ENCODE assay signal across 17 cellular contexts in genomic region chr10:28801869-28802268, GRCh38.
DNase-seq lines count a peak whose midpoint lies in the region; ATAC-seq, FAIRE-seq and TF ChIP-seq lines count a peak whose summit lies in the region.
"Had no signal": no experiment of that assay in that cellular context is flagged by ENCODE, and none has a peak within 500 bp of the region (broad histone marks: within the 10 kb centered on the region; RNA-seq: fewer than 3 reads in every experiment).

No MANE protein-coding gene starts in this region.

- no peaks in the 10 kb centered on the region for H3K79me2 ChIP-seq in HepG2 (ENCODE audit: insufficient read depth, low read length)

- no peaks in the 10 kb centered on the region for H4K20me1 ChIP-seq in HepG2 (ENCODE audit: insufficient read depth, low read length)

- in situ Hi-C loops in HepG2 (cut with HindIII; ENCODE audit: extremely low pct_ligation_motif_present, low pct_unique_long_range_greater_than_20kb), result no loop called here

- no peak for FAIRE-seq in HepG2 (lab: Jason Lieb, UNC)
- FAIRE-seq: A549, D721Med had no signal

- H3K36me3 ChIP-seq in liver (ENCODE audit: control insufficient read depth in 4 of 4, insufficient read depth in 3 of 4, low read depth in 1 of 4, low read length in 3 of 4) (no peaks in the 10 kb centered on the region), HepG2 (replicated peaks in 1 of 2; ENCODE audit: control insufficient read depth in 1 of 2, insufficient read depth in 2 of 2, low read length in 2 of 2) (no peaks in the 10 kb centered on the region), left lung (no peaks in the 10 kb centered on the region), mucosa of descending colon (ENCODE audit: low read depth) (no peaks in the 10 kb centered on the region)
- H3K36me3 ChIP-seq: HAP-1 had no signal

- 28% methylated on average over 1 of the region's 1 CpG for WGBS in liver
- 7% methylated on average over 1 of the region's 1 CpG for WGBS in HepG2 (ENCODE audit: low lambda C conversion rate)

- H3K9me3 ChIP-seq in liver (ENCODE audit: control insufficient read depth in 4 of 4, low read length in 3 of 4) (no peaks in the 10 kb centered on the region), HepG2 (ENCODE audit: low read length) (no peaks in the 10 kb centered on the region), left lung (no peaks in the 10 kb centered on the region), mucosa of descending colon (no peaks in the 10 kb centered on the region)
- H3K9me3 ChIP-seq: A549, Caco-2, HAP-1 had no signal

- no peak for TF ChIP-seq EP300 in HepG2 (IDR thresholded peaks at IDR 0.05; ENCODE audit: low read depth in 2 of 2, low read length in 2 of 2)
- TF ChIP-seq EP300 in HepG2 (CRISPR knock-in tag; IDR thresholded peaks at IDR 0.05; ENCODE audit: borderline replicate concordance), result no peak

- TF ChIP-seq POLR2A in HepG2 (IDR thresholded peaks at IDR 0.05; ENCODE audit: insufficient read depth in 1 of 2, low read depth in 2 of 2, low read length in 2 of 2), result no peak

- H3K4me2 ChIP-seq in HepG2 (ENCODE audit: low read depth, low read length), result no peak overlapping the region
- H3K4me2 ChIP-seq: A549 had no signal

- intact Hi-C loops in HepG2 (cut with micrococcal nuclease; ENCODE audit: unreplicated experiment), result no loop called here
- intact Hi-C loops in left lung (cut with DNase I), result no loop called here
- intact Hi-C loops in mucosa of descending colon (cut with DNase I, micrococcal nuclease), result no loop called here

- TF ChIP-seq CTCF in liver (IDR thresholded peaks at IDR 0.05; ENCODE audit: low read depth, low read length, missing input control) (no peak), HepG2 (CRISPR knock-in tag; IDR thresholded peaks at IDR 0.05) (no peak), left lung (IDR thresholded peaks at IDR 0.05) (no peak), mucosa of descending colon (IDR thresholded peaks at IDR 0.05) (no peak)

- DNase-seq in HepG2 (ENCODE audit: low spot score) (no peak), left lung (no peak), mucosa of descending colon (no peak), DMS153 (lab: John Stamatoyannopoulos, UW) (no peak), NCI-H1092 treated with DMSO at 0.1 percent for 48 hours (lab: John Stamatoyannopoulos, UW) (no peak)
- DNase-seq: AML-193; Caco-2; CD4-positive, alpha-beta T cell; DMS79; GF-D8 had no signal

- H3K4me1 ChIP-seq in liver (ENCODE audit: control insufficient read depth in 4 of 4, insufficient read depth in 4 of 4, low read length in 3 of 4) (peaks cover 0 to 31% (median 23%) of the 10 kb centered on the region in 4 donors), HepG2 (ENCODE audit: insufficient read depth, low read length) (peaks cover 41% of the 10 kb centered on the region), left lung (no peaks in the 10 kb centered on the region), mucosa of descending colon (ENCODE audit: low read depth) (peaks cover 5% of the 10 kb centered on the region)

- H3K27ac ChIP-seq in liver (ENCODE audit: low read depth in 1 of 2, low read length in 2 of 2) (no peak overlapping the region), HepG2 (ENCODE audit: extremely low read length, insufficient read depth, low read length) (no peak overlapping the region), left lung (no peak overlapping the region)
- H3K27ac ChIP-seq: 22Rv1, A549, C4-2B had no signal

- CTCF ChIA-PET in HepG2 (lab: Yijun Ruan, JAX; ENCODE audit: low intra/inter-chr PET ratio, low total read pairs), result no interaction called here

- BruUV-seq in HepG2 (replicated peaks; lab: Mats Ljungman, UMichigan), result no TSS peak

- POLR2A ChIA-PET in HepG2 (lab: Yijun Ruan, JAX), result no interaction called here

- no peaks in the 10 kb centered on the region for H3K27me3 ChIP-seq in liver (ENCODE audit: control insufficient read depth in 4 of 4, insufficient read depth in 4 of 4, low read length in 3 of 4)
- no peaks in the 10 kb centered on the region for H3K27me3 ChIP-seq in HepG2 (ENCODE audit: control insufficient read depth in 1 of 2, insufficient read depth in 2 of 2, low read length in 2 of 2)
- no peaks in the 10 kb centered on the region for H3K27me3 ChIP-seq in left lung

- no peak overlapping the region for H2AFZ ChIP-seq in HepG2 (ENCODE audit: low read length)

- ATAC-seq in HepG2 (no peak), left lung (peak; percentile 51), mucosa of descending colon (peak; percentile 35), GM18873 (IDR thresholded peaks at IDR 0.05; ENCODE audit: low FRiP score, unreplicated experiment) (no peak)
- ATAC-seq: A549 had no signal

- TF ChIP-seq RAD21 in liver (IDR thresholded peaks at IDR 0.05), result peak in 1 of 2 donors; percentile 10
- TF ChIP-seq RAD21 in HepG2 (CRISPR knock-in tag; IDR thresholded peaks at IDR 0.05), result no peak

- H3K4me3 ChIP-seq in liver (ENCODE audit: low read depth in 1 of 3, low read length in 3 of 3), result no peak overlapping the region
- H3K4me3 ChIP-seq in HepG2 (replicated peaks in 1 of 3; ENCODE audit: insufficient read depth in 1 of 3, low read depth in 2 of 3, low read length in 3 of 3), result no peak overlapping the region
- H3K4me3 ChIP-seq in left lung, result no peak overlapping the region
- H3K4me3 ChIP-seq in mucosa of descending colon, result no peak overlapping the region
- H3K4me3 ChIP-seq: A549, HAP-1 had no signal

- H3K9ac ChIP-seq in liver (ENCODE audit: low read depth in 1 of 2, low read length in 2 of 2), result no peak overlapping the region
- no peak overlapping the region for H3K9ac ChIP-seq in HepG2 (ENCODE audit: insufficient read depth, low read depth, low read length)

TF ChIP-seq in liver, 16 proteins besides CTCF, POLR2A, EP300 and RAD21 (continues in another document):
- peak; percentile 58 for TF ChIP-seq SP1 (IDR thresholded peaks at IDR 0.05)
- TF ChIP-seq RXRA (IDR thresholded peaks at IDR 0.05), result peak; percentile 82 to 89
- TF ChIP-seq TAF1 (conservative IDR thresholded peaks at IDR 0.05), result no peak
- peak; percentile 71 for TF ChIP-seq YY1 (IDR thresholded peaks at IDR 0.05)
- no peak for TF ChIP-seq ZBTB33 (IDR thresholded peaks at IDR 0.05)
- TF ChIP-seq HNF4A (conservative IDR thresholded peaks at IDR 0.05), result peak; percentile 48 to 72
- no peak for TF ChIP-seq HNF4G (IDR thresholded peaks at IDR 0.05)
- no peak for TF ChIP-seq FOXA1 (IDR thresholded peaks at IDR 0.05)
- TF ChIP-seq EGR1 (IDR thresholded peaks at IDR 0.05; ENCODE audit: low read depth in 2 of 2), result no peak
- no peak for TF ChIP-seq NR2F2 (IDR thresholded peaks at IDR 0.05)
- TF ChIP-seq, protein P1, sequence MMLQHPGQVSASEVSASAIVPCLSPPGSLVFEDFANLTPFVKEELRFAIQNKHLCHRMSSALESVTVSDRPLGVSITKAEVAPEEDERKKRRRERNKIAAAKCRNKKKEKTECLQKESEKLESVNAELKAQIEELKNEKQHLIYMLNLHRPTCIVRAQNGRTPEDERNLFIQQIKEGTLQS (IDR thresholded peaks at IDR 0.05), result no peak
- peak in 1 of 2 donors; percentile 73 for TF ChIP-seq JUND (IDR thresholded peaks at IDR 0.05)
- peak; percentile 79 for TF ChIP-seq FOXA2 (IDR thresholded peaks at IDR 0.05)

TF ChIP-seq in HepG2, 621 proteins besides CTCF, POLR2A, EP300 and RAD21 (continues in another document):
- TF ChIP-seq ZFP36L2 (CRISPR knock-in tag; IDR thresholded peaks at IDR 0.05) (no peak), JDP2 (CRISPR knock-in tag; IDR thresholded peaks at IDR 0.05; ENCODE audit: borderline replicate concordance) (no peak), PRDM15 (CRISPR knock-in tag; IDR thresholded peaks at IDR 0.05) (no peak), ZNF234 (CRISPR knock-in tag; conservative IDR thresholded peaks at IDR 0.05) (no peak)
- TF ChIP-seq, protein P2, sequence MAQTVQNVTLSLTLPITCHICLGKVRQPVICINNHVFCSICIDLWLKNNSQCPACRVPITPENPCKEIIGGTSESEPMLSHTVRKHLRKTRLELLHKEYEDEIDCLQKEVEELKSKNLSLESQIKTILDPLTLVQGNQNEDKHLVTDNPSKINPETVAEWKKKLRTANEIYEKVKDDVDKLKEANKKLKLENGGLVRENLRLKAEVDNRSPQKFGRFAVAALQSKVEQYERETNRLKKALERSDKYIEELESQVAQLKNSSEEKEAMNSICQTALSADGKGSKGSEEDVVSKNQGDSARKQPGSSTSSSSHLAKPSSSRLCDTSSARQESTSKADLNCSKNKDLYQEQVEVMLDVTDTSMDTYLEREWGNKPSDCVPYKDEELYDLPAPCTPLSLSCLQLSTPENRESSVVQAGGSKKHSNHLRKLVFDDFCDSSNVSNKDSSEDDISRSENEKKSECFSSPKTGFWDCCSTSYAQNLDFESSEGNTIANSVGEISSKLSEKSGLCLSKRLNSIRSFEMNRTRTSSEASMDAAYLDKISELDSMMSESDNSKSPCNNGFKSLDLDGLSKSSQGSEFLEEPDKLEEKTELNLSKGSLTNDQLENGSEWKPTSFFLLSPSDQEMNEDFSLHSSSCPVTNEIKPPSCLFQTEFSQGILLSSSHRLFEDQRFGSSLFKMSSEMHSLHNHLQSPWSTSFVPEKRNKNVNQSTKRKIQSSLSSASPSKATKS (CRISPR knock-in tag; IDR thresholded peaks at IDR 0.05), result no peak

Comparison
In these comparisons a context has a peak if more than half of its experiments do, and no peak if none do; other contexts are left out.
1. ATAC-seq: peak in left lung (single experiment) and mucosa of descending colon (single experiment); none in HepG2 (single experiment) and GM18873 (single experiment).